ENCODE assay signal across 10 cellular contexts in the genomic region with DNA sequence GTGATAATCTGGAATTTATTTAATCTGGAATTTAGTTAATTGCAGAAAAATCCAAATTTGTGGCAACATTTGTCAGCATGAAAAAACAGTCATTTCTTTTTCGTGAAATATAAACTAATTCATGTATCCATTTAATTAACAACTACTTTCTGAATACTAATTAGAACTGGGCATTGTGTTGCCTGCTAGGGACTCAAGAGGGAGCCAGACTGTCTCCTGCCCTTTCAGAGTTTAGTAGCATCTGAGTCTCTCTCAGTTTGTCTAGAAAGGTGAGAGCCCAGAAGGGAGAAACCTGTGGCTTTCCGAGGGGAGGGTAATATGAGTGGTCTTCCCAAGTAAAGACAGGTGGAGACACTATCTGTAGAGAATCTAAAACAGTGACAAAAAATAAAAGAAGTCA.
DNase-seq lines count a peak whose midpoint lies in the region; ATAC-seq and TF ChIP-seq lines count a peak whose summit lies in the region.
"Had no signal": no experiment of that assay in that cellular context is flagged by ENCODE, and none has a peak within 500 bp of the region (broad histone marks: within the 10 kb centered on the region; RNA-seq: fewer than 3 reads in every experiment).

No MANE protein-coding gene starts in this region.

- peak; percentile 83 for ATAC-seq in HG02623 (IDR thresholded peaks at IDR 0.05; ENCODE audit: unreplicated experiment)
- no peak for ATAC-seq in psoas muscle

- intact Hi-C loops in PC-9 (cut with micrococcal nuclease; ENCODE audit: unreplicated experiment) (no loop called here), psoas muscle (cut with DNase I) (loop anchor here in 1 of 2 donors (10.0 kb wide), 1 partner anchor 242 kb away; no protein-coding TSS in a partner anchor)

- POLR2A ChIA-PET in PC-9 (lab: Charles Lee; ENCODE audit: unreplicated experiment), result no interaction called here

- H3K4me3 ChIP-seq in PC-9 (no peak overlapping the region), psoas muscle (no peak overlapping the region)
- H3K4me3 ChIP-seq: thyroid gland had no signal

- H3K4me1 ChIP-seq in PC-9 (replicated peaks; ENCODE audit: insufficient read depth), result no peaks in the 10 kb centered on the region
- peaks cover 8% of the 10 kb centered on the region for H3K4me1 ChIP-seq in psoas muscle

- no peaks in the 10 kb centered on the region for H3K36me3 ChIP-seq in PC-9 (ENCODE audit: low read depth)
- H3K36me3 ChIP-seq in psoas muscle (ENCODE audit: insufficient read depth in 1 of 2, low read depth in 1 of 2), result no peaks in the 10 kb centered on the region
- H3K36me3 ChIP-seq: neutrophil, thyroid gland had no signal

- no TSS peak for BruUV-seq in PC-9 (replicated peaks; lab: Mats Ljungman, UMichigan)

- H3K9me2 ChIP-seq in PC-9 (ENCODE audit: insufficient read depth), result no peaks in the 10 kb centered on the region

- H3K9me3 ChIP-seq in PC-9 (ENCODE audit: insufficient read depth, low read depth) (no peaks in the 10 kb centered on the region), psoas muscle (no peaks in the 10 kb centered on the region)
- H3K9me3 ChIP-seq: neutrophil, thyroid gland had no signal

- H3K27ac ChIP-seq in PC-9 (no peak overlapping the region), psoas muscle (no peak overlapping the region)
- H3K27ac ChIP-seq: neutrophil, thyroid gland had no signal

- H3K79me2 ChIP-seq in PC-9 (ENCODE audit: low read depth), result no peaks in the 10 kb centered on the region

- TF ChIP-seq CTCF in PC-9 (conservative IDR thresholded peaks at IDR 0.05), result peak; percentile 55; the same call in 1 of the 2 replicates
- TF ChIP-seq CTCF in psoas muscle (IDR thresholded peaks at IDR 0.05), result peak; percentile 21

- CTCF ChIA-PET in PC-9 (lab: Charles Lee), result no interaction called here

- H4K20me1 ChIP-seq in PC-9 (ENCODE audit: insufficient read depth), result no peaks in the 10 kb centered on the region

- DNase-seq in NCI-H82 (lab: John Stamatoyannopoulos, UW) (peak; percentile 27), NCI-H82 treated with DMSO at 0.1 percent for 48 hours (lab: John Stamatoyannopoulos, UW; ENCODE audit: unreplicated experiment) (no peak), PC-9 (no peak), psoas muscle (no peak), HK-2 (ENCODE audit: unreplicated experiment) (no peak), NCI-H2081 treated with DMSO at 0.1 percent for 48 hours (lab: John Stamatoyannopoulos, UW) (no peak), superior temporal gyrus (ENCODE audit: extremely low spot score) (no peak)
- DNase-seq: thyroid gland had no signal

- H3K4me2 ChIP-seq in PC-9, result no peak overlapping the region

- H2AFZ ChIP-seq in PC-9, result no peak overlapping the region

- WGBS in psoas muscle, 3 donors, result 72 to 83% (median 77%) methylated on average over 2 of the region's 2 CpGs

- H3F3A ChIP-seq in PC-9 (ENCODE audit: insufficient read depth, low read depth), result no peaks in the 10 kb centered on the region

- H3K27me3 ChIP-seq in PC-9 (ENCODE audit: insufficient read depth, low read depth) (no peaks in the 10 kb centered on the region), psoas muscle (ENCODE audit: insufficient read depth in 3 of 3, low read length in 2 of 3) (no peaks in the 10 kb centered on the region)
- H3K27me3 ChIP-seq: neutrophil, thyroid gland had no signal
